In the genomic region with DNA sequence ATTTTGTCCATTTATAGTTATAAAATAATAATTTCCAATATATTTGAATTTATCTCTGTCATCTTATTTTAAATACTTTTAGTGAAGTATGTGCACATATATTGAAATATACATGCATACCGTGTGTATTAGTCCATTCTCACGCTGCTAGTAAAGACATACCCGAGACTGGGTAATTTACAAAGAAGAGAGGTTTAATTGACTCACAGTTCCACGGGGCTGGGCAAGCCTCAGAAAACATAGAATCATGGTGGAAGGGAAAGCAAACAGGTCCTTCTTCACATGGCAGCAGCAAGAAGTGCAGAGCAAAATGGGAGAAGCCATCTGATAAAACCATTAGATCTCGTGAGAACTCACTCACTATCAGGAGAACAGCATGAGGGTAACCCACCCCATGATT, we compare ENCODE assay signal across 11 cellular contexts. TPM values are rescaled to one million over a fixed set of nuclear protein-coding genes. Genes with fewer than 3 reads are reported as not detected.
"Had no signal": no experiment of that assay in that cellular context is flagged by ENCODE, and none has a peak within 500 bp of the region (broad histone marks: within the 10 kb centered on the region; RNA-seq: fewer than 3 reads in every experiment).

No MANE protein-coding gene starts in this region.

- H2AFZ ChIP-seq: GM23338 had no signal

- H3K4me3 ChIP-seq: GM23338 had no signal

- H3K27ac ChIP-seq: HL-60, KMS-11 had no signal

- H3K9me3 Mint-ChIP-seq: H9, IgD-negative memory B cell had no signal

- FAIRE-seq: H1, H54, HepG2 had no signal

- H3K4me2 ChIP-seq: GM23338, KMS-11 had no signal

- H3K4me3 Mint-ChIP-seq: GM23338, H9, IgD-negative memory B cell had no signal

- H3K36me3 Mint-ChIP-seq: IgD-negative memory B cell had no signal

- H3K9ac ChIP-seq: KMS-11 had no signal

- H3K27ac Mint-ChIP-seq: GM23338, H9, IgD-negative memory B cell had no signal

- DNase-seq: H9, HCEC 1CT, KBM-7 had no signal

- ATAC-seq: GM23338, HepG2 had no signal

- H3K4me1 Mint-ChIP-seq: GM23338, H9 had no signal

RNA-seq across cellular contexts. Expression of a gene that starts 37.6 kb away (rescaled TPM):
- total RNA-seq: GM23338, H1, H9, HepG2, HT1080 had no signal
- polyA plus RNA-seq: GM23338, H1, IgD-negative memory B cell had no signal

RNA-seq across cellular contexts. Expression of a gene that starts 39.6 kb away (rescaled TPM):
- total RNA-seq: GM23338, H1, H9, HepG2, HT1080 had no signal
- polyA plus RNA-seq: GM23338, H1, HepG2, IgD-negative memory B cell had no signal

RNA-seq across cellular contexts. Expression of a gene that starts 52.2 kb away (rescaled TPM):
- total RNA-seq: H1, H9, HepG2 had no signal
- polyA plus RNA-seq: GM23338, H1, HepG2, IgD-negative memory B cell had no signal
